8 cellular contexts compared by ENCODE assay signal in the genomic region with DNA sequence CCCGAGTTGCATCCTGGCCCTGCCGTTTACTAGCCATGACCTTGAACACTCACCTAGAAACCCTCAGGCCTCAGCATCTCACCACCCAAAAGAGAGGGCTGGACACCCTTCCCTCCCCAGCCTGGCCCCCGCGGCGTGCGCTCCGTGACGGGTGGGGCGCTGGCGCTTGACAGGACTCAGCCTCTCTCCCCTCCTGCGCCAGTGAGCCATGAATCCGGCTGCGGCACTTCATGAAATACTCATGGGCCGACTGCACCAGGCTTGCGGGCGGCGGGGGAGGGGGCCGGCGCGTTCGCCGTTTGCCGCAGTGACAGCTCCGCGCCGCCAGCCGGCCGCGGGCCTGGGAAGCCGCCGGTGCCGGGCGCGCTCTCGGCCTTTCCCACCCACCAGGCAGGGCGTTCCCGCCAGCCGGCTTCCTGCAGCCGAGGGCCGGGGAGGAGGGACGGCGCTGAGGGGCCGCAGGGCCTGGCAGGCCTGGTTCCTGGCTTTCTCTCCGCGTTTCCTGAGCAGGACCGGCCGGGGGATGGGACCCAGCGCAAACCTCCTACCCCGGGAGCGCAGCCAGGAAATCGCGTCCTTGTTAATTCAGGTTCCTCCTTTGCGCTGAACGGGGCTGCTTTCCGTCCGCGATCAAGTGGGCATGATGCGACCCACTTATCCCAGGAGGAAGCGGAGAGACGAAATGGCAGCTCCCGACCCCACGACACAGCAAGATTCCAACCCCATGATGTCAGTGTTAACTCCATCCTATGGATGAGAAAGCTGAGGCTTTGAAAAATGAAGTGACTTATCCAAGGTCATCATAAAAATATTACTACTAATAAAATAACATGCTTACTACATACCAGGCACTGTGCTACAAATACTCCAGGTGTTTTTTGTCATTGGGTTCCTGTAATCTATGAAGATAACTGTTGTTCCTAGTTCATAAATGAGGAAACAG. TPM values are rescaled to one million over a fixed set of nuclear protein-coding genes. Genes with fewer than 3 reads are reported as not detected.
DNase-seq lines count a peak whose midpoint lies in the region; ATAC-seq and TF ChIP-seq lines count a peak whose summit lies in the region.

No MANE protein-coding gene starts in this region.

- H3K27me3 Mint-ChIP-seq in activated T-cell treated with anti-CD3 and anti-CD28 coated beads, Interleukin-2, amount 50 U/mL, for 4 hours (ENCODE audit: low read depth), result peaks cover 5% of the 10 kb centered on the region
- peaks cover 55% of the 10 kb centered on the region for H3K27me3 Mint-ChIP-seq in stimulated activated naive CD8-positive, alpha-beta T cell treated with anti-CD3 and anti-CD28 coated beads, Interleukin-15, amount 100 ng/mL, for 72 hours

- peaks cover 10% of the 10 kb centered on the region for H3K4me1 Mint-ChIP-seq in activated T-cell treated with anti-CD3 and anti-CD28 coated beads, Interleukin-2, amount 50 U/mL, for 4 hours (ENCODE audit: low read depth)
- H3K4me1 Mint-ChIP-seq in stimulated activated naive CD8-positive, alpha-beta T cell treated with anti-CD3 and anti-CD28 coated beads, Interleukin-15, amount 100 ng/mL, for 72 hours, result peaks cover 21% of the 10 kb centered on the region

- ATAC-seq in HG03066 (IDR thresholded peaks at IDR 0.05; ENCODE audit: low read depth, unreplicated experiment), result peak; percentile 68
- ATAC-seq in activated T-cell treated with anti-CD3 and anti-CD28 coated beads, Interleukin-2, amount 50 U/mL, for 4 hours, result peak; percentile 88 to 90
- ATAC-seq in stimulated activated naive CD8-positive, alpha-beta T cell treated with anti-CD3 and anti-CD28 coated beads, Interleukin-15, amount 100 ng/mL, for 72 hours, result peak; percentile 87

- no peaks in the 10 kb centered on the region for H3K9me3 Mint-ChIP-seq in activated T-cell treated with anti-CD3 and anti-CD28 coated beads, Interleukin-2, amount 50 U/mL, for 4 hours
- peaks cover 0 to 5% of the 10 kb centered on the region in 2 donors for H3K9me3 Mint-ChIP-seq in stimulated activated naive CD8-positive, alpha-beta T cell treated with anti-CD3 and anti-CD28 coated beads, Interleukin-15, amount 100 ng/mL, for 72 hours

- H3K4me3 ChIP-seq in epithelial cell of proximal tubule (ENCODE audit: low read depth, low read length), result peak overlapping the region; percentile 67

- DNase-seq in NCI-H2081 (lab: John Stamatoyannopoulos, UW) (peak; percentile 77 to 83), NCI-H2081 treated with DMSO at 0.1 percent for 48 hours (lab: John Stamatoyannopoulos, UW) (no peak), NCI-H82 treated with DMSO at 0.1 percent for 48 hours (lab: John Stamatoyannopoulos, UW; ENCODE audit: unreplicated experiment) (peak; percentile 15), epithelial cell of proximal tubule (ENCODE audit: low read depth) (no peak), mucosa of gallbladder (ENCODE audit: low spot score) (peak; percentile 68)
- peak; percentile 39 for DNase-seq in activated T-cell treated with anti-CD3 and anti-CD28 coated beads, Interleukin-2, amount 50 U/mL, for 4 hours
- peak; percentile 45 to 53 for DNase-seq in stimulated activated naive CD8-positive, alpha-beta T cell treated with anti-CD3 and anti-CD28 coated beads, Interleukin-15, amount 100 ng/mL, for 72 hours

- no peaks in the 10 kb centered on the region for H3K36me3 Mint-ChIP-seq in activated T-cell treated with anti-CD3 and anti-CD28 coated beads, Interleukin-2, amount 50 U/mL, for 4 hours (ENCODE audit: insufficient read depth)

- peak overlapping the region; percentile 69 for H3K4me3 Mint-ChIP-seq in activated T-cell treated with anti-CD3 and anti-CD28 coated beads, Interleukin-2, amount 50 U/mL, for 4 hours
- H3K4me3 Mint-ChIP-seq in stimulated activated naive CD8-positive, alpha-beta T cell treated with anti-CD3 and anti-CD28 coated beads, Interleukin-15, amount 100 ng/mL, for 72 hours, result peak overlapping the region; percentile 77 to 79

- H3K27ac Mint-ChIP-seq in stimulated activated naive CD8-positive, alpha-beta T cell treated with anti-CD3 and anti-CD28 coated beads, Interleukin-15, amount 100 ng/mL, for 72 hours, result no peak overlapping the region

- no peak for TF ChIP-seq CTCF in epithelial cell of proximal tubule (conservative IDR thresholded peaks at IDR 0.05; ENCODE audit: low read depth, low read length)

RNA-seq across cellular contexts. Expression of a gene that starts 9.1 kb away (rescaled TPM):
- total RNA-seq in activated T-cell treated with anti-CD3 and anti-CD28 coated beads, Interleukin-2, amount 50 U/mL, for 4 hours, result 10 to 100 TPM; 19.7 to 20.7 (median 20.1) TPM
- total RNA-seq in epithelial cell of proximal tubule, result 17.6 and 21.7 TPM in 2 replicates
- total RNA-seq in mucosa of gallbladder, result 40.8 TPM

RNA-seq across cellular contexts. Expression of a gene that starts 39.6 kb away (rescaled TPM):
- not detected for total RNA-seq in activated T-cell treated with anti-CD3 and anti-CD28 coated beads, Interleukin-2, amount 50 U/mL, for 4 hours
- total RNA-seq in epithelial cell of proximal tubule, result 0.58 TPM in 1 of 2 replicates, not detected in the other
- total RNA-seq in mucosa of gallbladder, result 7.0 TPM

Comparison
In these comparisons a context has a peak if more than half of its experiments do, and no peak if none do; other contexts are left out.
1. DNase-seq: peak in NCI-H2081 (2 of 2), NCI-H82 treated with DMSO at 0.1 percent for 48 hours (single experiment), activated T-cell treated with anti-CD3 and anti-CD28 coated beads, Interleukin-2, amount 50 U/mL, for 4 hours (single experiment), mucosa of gallbladder (single experiment) and stimulated activated naive CD8-positive, alpha-beta T cell treated with anti-CD3 and anti-CD28 coated beads, Interleukin-15, amount 100 ng/mL, for 72 hours (2 of 2); none in NCI-H2081 treated with DMSO at 0.1 percent for 48 hours (single experiment) and epithelial cell of proximal tubule (single experiment).
2. Peak in every context shown above with its lines, with median percentiles within 50 percentile points of each other: ATAC-seq.